13 cellular contexts compared by ENCODE assay signal in the genomic region with DNA sequence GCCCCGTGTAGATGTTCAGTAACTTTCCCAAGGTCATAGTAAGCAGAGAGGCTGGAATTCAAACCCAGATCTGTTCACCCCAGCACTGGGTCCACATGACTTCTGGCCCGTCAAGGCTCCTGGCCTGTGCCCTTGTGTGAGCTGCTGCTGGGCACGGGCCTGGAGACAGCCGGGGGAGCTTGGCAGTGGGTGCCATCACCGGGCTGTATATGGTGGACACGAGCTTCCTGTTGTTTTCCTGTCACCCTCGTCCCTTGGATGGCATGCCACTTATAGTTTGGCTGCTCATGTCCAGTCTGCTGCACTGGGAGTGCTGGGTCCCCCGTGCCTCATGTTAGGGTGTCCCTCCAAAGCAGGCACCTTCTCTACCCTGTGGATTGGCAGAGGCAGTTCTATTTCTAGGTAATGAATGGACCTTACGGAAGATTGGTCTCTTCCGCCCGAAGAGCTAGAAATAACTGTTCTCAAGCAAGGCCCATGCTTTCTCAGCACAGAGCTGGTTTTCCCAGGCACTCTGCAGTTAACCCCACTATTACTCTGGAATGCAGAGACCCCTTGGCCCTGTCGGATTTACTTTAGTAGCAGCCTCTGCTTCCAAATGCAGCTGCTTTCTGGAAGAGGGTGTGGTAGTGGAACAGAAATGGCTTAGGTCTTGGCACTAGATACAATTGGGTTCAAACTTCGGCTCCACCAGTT. TPM values are rescaled to one million over a fixed set of nuclear protein-coding genes. Genes with fewer than 3 reads are reported as not detected.
DNase-seq lines count a peak whose midpoint lies in the region; ATAC-seq, FAIRE-seq and TF ChIP-seq lines count a peak whose summit lies in the region.
"Had no signal": no experiment of that assay in that cellular context is flagged by ENCODE, and none has a peak within 500 bp of the region (broad histone marks: within the 10 kb centered on the region; RNA-seq: fewer than 3 reads in every experiment).

No MANE protein-coding gene starts in this region.

- H3K36me3 ChIP-seq in BLaER1 treated with 17β-estradiol and CSF1 and Interleukin-3, amounts not matched to agents 10 nM and 100 nM, result peaks cover 17 to 89% (median 78%) of the 10 kb centered on the region in 11 experiments; a peak in 20 of 22 replicates
- H3K36me3 ChIP-seq in Peyer's patch (no peaks in the 10 kb centered on the region), esophagus muscularis mucosa (no peaks in the 10 kb centered on the region), parathyroid adenoma (ENCODE audit: control insufficient read depth, insufficient read depth, low read length) (no peaks in the 10 kb centered on the region)

- H3K79me2 ChIP-seq in parathyroid adenoma, result peaks cover 2% of the 10 kb centered on the region

- H4K20me1 ChIP-seq in BLaER1 treated with 17β-estradiol and CSF1 and Interleukin-3, amounts not matched to agents 10 nM and 100 nM, result peaks cover 80 to 100% (median 100%) of the 10 kb centered on the region in 11 experiments

- H3K27ac ChIP-seq in BLaER1 treated with 17β-estradiol and CSF1 and Interleukin-3, amounts not matched to agents 10 nM and 100 nM, result peak overlapping the region in 3 of 11 experiments; percentile 69 to 76 (median 75); a peak in 5 of 22 replicates
- H3K27ac ChIP-seq in Peyer's patch (peak overlapping the region in 3 of 4 donors; percentile 32 to 85 (median 82)), esophagus muscularis mucosa (replicated peaks in 1 of 4) (peak overlapping the region; percentile 92 to 95 (median 92)), parathyroid adenoma (peak overlapping the region; percentile 73)
- H3K27ac ChIP-seq: KMS-11 had no signal

- no peak overlapping the region for H3K4me3 ChIP-seq in BLaER1 treated with 17β-estradiol and CSF1 and Interleukin-3, amounts not matched to agents 10 nM and 100 nM
- no peak overlapping the region for H3K4me3 ChIP-seq in Peyer's patch
- H3K4me3 ChIP-seq in esophagus muscularis mucosa, result no peak overlapping the region
- H3K4me3 ChIP-seq in parathyroid adenoma (ENCODE audit: low read depth, low read length), result no peak overlapping the region
- H3K4me3 ChIP-seq: body of pancreas had no signal

- no peaks in the 10 kb centered on the region for H3K27me3 ChIP-seq in BLaER1 treated with 17β-estradiol and CSF1 and Interleukin-3, amounts not matched to agents 10 nM and 100 nM
- H3K27me3 ChIP-seq in Peyer's patch (no peaks in the 10 kb centered on the region), esophagus muscularis mucosa (no peaks in the 10 kb centered on the region), parathyroid adenoma (ENCODE audit: control insufficient read depth, insufficient read depth, low read length) (no peaks in the 10 kb centered on the region)
- H3K27me3 ChIP-seq: body of pancreas had no signal

- H3K9me3 ChIP-seq in BLaER1 treated with 17β-estradiol and CSF1 and Interleukin-3, amounts not matched to agents 10 nM and 100 nM (replicated peaks in 1 of 11), result no peaks in the 10 kb centered on the region
- H3K9me3 ChIP-seq in Peyer's patch, result no peaks in the 10 kb centered on the region
- no peaks in the 10 kb centered on the region for H3K9me3 ChIP-seq in esophagus muscularis mucosa
- H3K9me3 ChIP-seq in parathyroid adenoma (ENCODE audit: control insufficient read depth, low read length), result no peaks in the 10 kb centered on the region
- H3K9me3 ChIP-seq: body of pancreas had no signal

- WGBS in esophagus muscularis mucosa, result 42% methylated on average over 11 of the region's 13 CpGs

- ATAC-seq in HG02884 (IDR thresholded peaks at IDR 0.05; ENCODE audit: unreplicated experiment), result no peak
- ATAC-seq: body of pancreas had no signal

- H3K9ac ChIP-seq in BLaER1 treated with 17β-estradiol and CSF1 and Interleukin-3, amounts not matched to agents 10 nM and 100 nM, result no peak overlapping the region; a peak in 1 of 22 replicates
- H3K9ac ChIP-seq in parathyroid adenoma, result no peak overlapping the region
- H3K9ac ChIP-seq: KMS-11 had no signal

- DNase-seq in Peyer's patch (no peak), esophagus muscularis mucosa (ENCODE audit: extremely low spot score) (no peak), OCI-M1 (lab: John Stamatoyannopoulos, UW) (no peak), urothelium cell line (ENCODE audit: low spot score) (no peak), anterior cingulate cortex (lab: John Stamatoyannopoulos, UW) (no peak)
- DNase-seq: Calu3, NCI-H2029 treated with DMSO at 0.1 percent for 48 hours had no signal

- H3K4me1 ChIP-seq in BLaER1 treated with 17β-estradiol and CSF1 and Interleukin-3, amounts not matched to agents 10 nM and 100 nM, result peaks cover 31 to 78% (median 51%) of the 10 kb centered on the region in 10 experiments
- H3K4me1 ChIP-seq in Peyer's patch, result peaks cover 0 to 79% (median 6%) of the 10 kb centered on the region in 4 donors
- peaks cover 88 to 100% (median 98%) of the 10 kb centered on the region in 4 donors for H3K4me1 ChIP-seq in esophagus muscularis mucosa
- H3K4me1 ChIP-seq in parathyroid adenoma, result peaks cover 7% of the 10 kb centered on the region

- peak overlapping the region in 8 of 11 experiments; percentile 77 to 97 (median 90); a peak in 17 of 22 replicates for H3K4me2 ChIP-seq in BLaER1 treated with 17β-estradiol and CSF1 and Interleukin-3, amounts not matched to agents 10 nM and 100 nM
- no peak overlapping the region for H3K4me2 ChIP-seq in parathyroid adenoma (ENCODE audit: low read length)
- H3K4me2 ChIP-seq: KMS-11 had no signal

- FAIRE-seq in urothelium cell line (lab: Jason Lieb, UNC), result no peak
- FAIRE-seq: islet of Langerhans had no signal

- intact Hi-C loops in esophagus muscularis mucosa (cut with DNase I), result loop anchor here (1.0 kb wide), 1 partner anchor 160 kb away; no protein-coding TSS in a partner anchor

- TF ChIP-seq CTCF in Peyer's patch (IDR thresholded peaks at IDR 0.05), result no peak
- no peak for TF ChIP-seq CTCF in esophagus muscularis mucosa (IDR thresholded peaks at IDR 0.05)
- TF ChIP-seq CTCF in parathyroid adenoma (IDR thresholded peaks at IDR 0.05), result no peak

- H2AFZ ChIP-seq in parathyroid adenoma, result no peak overlapping the region

- TF ChIP-seq EP300 in esophagus muscularis mucosa (IDR thresholded peaks at IDR 0.05), result peak; percentile 62

- TF ChIP-seq POLR2A in Peyer's patch (IDR thresholded peaks at IDR 0.05), result no peak
- TF ChIP-seq POLR2A in esophagus muscularis mucosa (IDR thresholded peaks at IDR 0.05; ENCODE audit: low read depth), result no peak

RNA-seq across cellular contexts. Expression of gene ELK3, which starts 44.3 kb away (rescaled TPM):
- total RNA-seq in Peyer's patch (10 to 100 TPM in 2 of 4 donors, 1 to 10 TPM in 2; 5.1 to 23.9 (median 9.4) TPM), esophagus muscularis mucosa (10 to 100 TPM; 13.7 to 26.9 (median 25.7) TPM)
